Comparison of ENCODE assay signal across 9 cellular contexts in the genomic region with DNA sequence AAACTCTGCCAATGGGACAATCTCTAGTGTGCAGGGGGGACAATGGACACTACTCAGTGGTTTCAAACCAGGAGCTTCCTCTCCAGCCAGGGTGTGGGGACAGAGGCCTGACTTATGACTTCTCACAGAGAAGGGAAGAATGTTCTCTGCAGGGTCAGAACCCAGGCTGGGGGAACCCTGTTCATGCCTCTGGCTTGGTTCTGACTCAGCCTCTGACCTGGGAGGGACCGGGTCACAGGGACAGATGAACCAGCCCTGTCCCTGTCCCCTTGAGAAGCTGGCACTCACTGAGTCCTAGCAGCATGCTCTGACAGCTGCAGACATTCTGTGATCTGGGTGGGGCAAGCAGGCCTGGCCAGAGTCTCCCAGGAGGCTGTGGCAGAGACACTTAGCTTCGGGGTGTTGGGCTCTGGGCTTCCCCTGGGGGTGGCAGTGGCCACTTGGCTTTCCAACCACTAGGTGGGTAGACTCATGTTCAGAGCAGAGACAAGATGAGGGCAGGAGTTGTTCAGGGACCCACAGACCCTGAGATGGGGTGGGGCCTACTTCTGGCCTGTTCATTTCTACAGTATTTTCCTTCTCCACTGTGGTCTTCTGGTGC. TPM values are rescaled to one million over a fixed set of nuclear protein-coding genes. Genes with fewer than 3 reads are reported as not detected.
DNase-seq lines count a peak whose midpoint lies in the region; ATAC-seq, FAIRE-seq and TF ChIP-seq lines count a peak whose summit lies in the region.
"Had no signal": no experiment of that assay in that cellular context is flagged by ENCODE, and none has a peak within 500 bp of the region (broad histone marks: within the 10 kb centered on the region; RNA-seq: fewer than 3 reads in every experiment).

No MANE protein-coding gene starts in this region.

- no peak for FAIRE-seq in A549 (lab: Jason Lieb, UNC)

- TF ChIP-seq RAD21 in A549 (conservative IDR thresholded peaks at IDR 0.05 in 1 of 2, IDR thresholded peaks at IDR 0.05 in 1 of 2), result no peak

- H3K9me3 ChIP-seq in A549, result no peaks in the 10 kb centered on the region
- H3K9me3 ChIP-seq in naive thymus-derived CD4-positive, alpha-beta T cell (ENCODE audit: control insufficient read depth in 2 of 3, low read length in 3 of 3), result no peaks in the 10 kb centered on the region

- H3K4me3 ChIP-seq in A549, result no peak overlapping the region
- no peak overlapping the region for H3K4me3 ChIP-seq in naive thymus-derived CD4-positive, alpha-beta T cell (ENCODE audit: low read length)

- H3K4me1 Mint-ChIP-seq in naive thymus-derived CD4-positive, alpha-beta T cell, result peaks cover 10 to 58% (median 11%) of the 10 kb centered on the region in 7 donors

- H3K27ac ChIP-seq in A549, result peak overlapping the region; percentile 52 to 68
- no peak overlapping the region for H3K27ac ChIP-seq in naive thymus-derived CD4-positive, alpha-beta T cell (ENCODE audit: low read depth, low read length)

- no peaks in the 10 kb centered on the region for H3K36me3 Mint-ChIP-seq in naive thymus-derived CD4-positive, alpha-beta T cell

- no peaks in the 10 kb centered on the region for H3K27me3 ChIP-seq in naive thymus-derived CD4-positive, alpha-beta T cell (ENCODE audit: control insufficient read depth in 2 of 2, insufficient read depth in 2 of 2, low read length in 2 of 2)

- TF ChIP-seq POLR2A in A549 (IDR thresholded peaks at IDR 0.05; ENCODE audit: low read length), result no peak

- H3K27ac Mint-ChIP-seq in naive thymus-derived CD4-positive, alpha-beta T cell, result peak overlapping the region in 6 of 9 donors; percentile 7 to 78 (median 38)

- TF ChIP-seq CTCF in A549 (IDR thresholded peaks at IDR 0.05), result no peak

- intact Hi-C loops in naive thymus-derived CD4-positive, alpha-beta T cell (cut with micrococcal nuclease), result no loop called here

- DNase-seq in A549 (ENCODE audit: low read depth in 1 of 2, low spot score in 1 of 2) (no peak), islet precursor cell (no peak)
- no peak for DNase-seq in naive thymus-derived CD4-positive, alpha-beta T cell
- no peak for DNase-seq in effector CD4-positive, alpha-beta T cell
- DNase-seq: occipital lobe had no signal

- H3K4me1 ChIP-seq in A549, result peaks cover 64% of the 10 kb centered on the region
- H3K4me1 ChIP-seq in naive thymus-derived CD4-positive, alpha-beta T cell (ENCODE audit: control insufficient read depth in 2 of 2, insufficient read depth in 2 of 2, low read length in 2 of 2), result no peaks in the 10 kb centered on the region

- H3K9me3 Mint-ChIP-seq in naive thymus-derived CD4-positive, alpha-beta T cell, result no peaks in the 10 kb centered on the region

- POLR2A ChIA-PET in A549 (lab: Yijun Ruan, JAX), result no interaction called here
- POLR2A ChIA-PET in naive thymus-derived CD4-positive, alpha-beta T cell (lab: Charles Lee), result no interaction called here

- WGBS in A549 (ENCODE audit: missing lambda C conversion rate), result 14% methylated on average over 1 of the region's 2 CpGs

- H3K27me3 Mint-ChIP-seq in naive thymus-derived CD4-positive, alpha-beta T cell, result peaks cover 0 to 2% (median 0%) of the 10 kb centered on the region in 5 donors

- H3K4me3 Mint-ChIP-seq in naive thymus-derived CD4-positive, alpha-beta T cell, result peak overlapping the region in 1 of 10 donors; percentile 62

- TF ChIP-seq EP300 in A549 (IDR thresholded peaks at IDR 0.05), result no peak

- CTCF ChIA-PET in A549 (lab: Yijun Ruan, JAX), result interaction anchor here (0.9 to 1.8 kb wide), 5 partner anchors 8 to 42 kb away, joined by 3 to 7 read pairs (median 4); no protein-coding TSS in a partner anchor
- CTCF ChIA-PET in naive thymus-derived CD4-positive, alpha-beta T cell (lab: Charles Lee), result no interaction called here

- H3K4me2 ChIP-seq in A549, result peak overlapping the region; percentile 46

- ATAC-seq in A549, result peak; percentile 49 to 74; a peak in 5 of 6 replicates
- ATAC-seq in HG03432 (IDR thresholded peaks at IDR 0.05; ENCODE audit: unreplicated experiment), result peak; percentile 66
- ATAC-seq in esophagus mucosa, result peak; percentile 63
- ATAC-seq in naive thymus-derived CD4-positive, alpha-beta T cell, result peak; percentile 54
- no peak for ATAC-seq in HG02970 (IDR thresholded peaks at IDR 0.05; ENCODE audit: low FRiP score, unreplicated experiment)
- no peak for ATAC-seq in GM18502 (IDR thresholded peaks at IDR 0.05; ENCODE audit: poor library complexity, unreplicated experiment)

- no peaks in the 10 kb centered on the region for H3K36me3 ChIP-seq in naive thymus-derived CD4-positive, alpha-beta T cell (ENCODE audit: control insufficient read depth in 2 of 3, insufficient read depth in 3 of 3, low read length in 3 of 3)

TF ChIP-seq in A549, 52 proteins besides CTCF, POLR2A, EP300 and RAD21:
- no peak for TF ChIP-seq GATA3 (IDR thresholded peaks at IDR 0.05; ENCODE audit: borderline replicate concordance)
- TF ChIP-seq FOSL2 (IDR thresholded peaks at IDR 0.05), result no peak
- no peak for TF ChIP-seq FOSL2 (CRISPR knock-in tag; IDR thresholded peaks at IDR 0.05)
- TF ChIP-seq, protein P1, sequence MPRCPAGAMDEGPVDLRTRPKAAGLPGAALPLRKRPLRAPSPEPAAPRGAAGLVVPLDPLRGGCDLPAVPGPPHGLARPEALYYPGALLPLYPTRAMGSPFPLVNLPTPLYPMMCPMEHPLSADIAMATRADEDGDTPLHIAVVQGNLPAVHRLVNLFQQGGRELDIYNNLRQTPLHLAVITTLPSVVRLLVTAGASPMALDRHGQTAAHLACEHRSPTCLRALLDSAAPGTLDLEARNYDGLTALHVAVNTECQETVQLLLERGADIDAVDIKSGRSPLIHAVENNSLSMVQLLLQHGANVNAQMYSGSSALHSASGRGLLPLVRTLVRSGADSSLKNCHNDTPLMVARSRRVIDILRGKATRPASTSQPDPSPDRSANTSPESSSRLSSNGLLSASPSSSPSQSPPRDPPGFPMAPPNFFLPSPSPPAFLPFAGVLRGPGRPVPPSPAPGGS (IDR thresholded peaks at IDR 0.05), result no peak

RNA-seq across cellular contexts. Expression of a gene that starts 13.6 kb away (rescaled TPM):
- 89.0 and 89.6 TPM in 2 replicates for polyA plus RNA-seq in A549 (2011; rRNA removed)
- 159 and 209 TPM in 2 replicates for polyA plus RNA-seq in A549 (2012; cell fraction: cytosol; rRNA removed)
- polyA plus RNA-seq in A549 (2012; cell fraction: nucleus; rRNA removed), result 211 and 234 TPM in 2 replicates
- polyA plus RNA-seq in A549 (2017; fragmentation: RNase III; extraction: RNeasy Plus Mini Kit Qiagen cat#74134 plus additional on column Dnase treatment), result 49.3 to 60.2 TPM (median 54.4 TPM) in 3 replicates
- polyA minus RNA-seq in A549 (2011; rRNA and poly(A)+ RNA removed), result 132 and 156 TPM in 2 replicates
- 3.4 TPM for total RNA-seq in esophagus mucosa
- total RNA-seq in naive thymus-derived CD4-positive, alpha-beta T cell, result 1 to 10 TPM; 1.2 to 7.2 (median 1.9) TPM
- 1 to 10 TPM; 2.1 to 3.5 TPM for polyA plus RNA-seq in naive thymus-derived CD4-positive, alpha-beta T cell

RNA-seq across cellular contexts. Expression of a gene that starts 48.2 kb away (rescaled TPM):
- polyA plus RNA-seq in A549 (2011; rRNA removed) (0.16 and 0.24 TPM in 2 replicates), A549 (2017; fragmentation: RNase III; extraction: RNeasy Plus Mini Kit Qiagen cat#74134 plus additional on column Dnase treatment) (0.09 to 0.21 TPM (median 0.15 TPM) in 3 replicates)
- polyA plus RNA-seq in A549 (2012; cell fraction: cytosol; rRNA removed), result 0.17 and 0.21 TPM in 2 replicates
- polyA plus RNA-seq in A549 (2012; cell fraction: nucleus; rRNA removed), result 0.06 and 0.16 TPM in 2 replicates
- 0.12 and 0.19 TPM in 2 replicates for polyA minus RNA-seq in A549 (2011; rRNA and poly(A)+ RNA removed)
- 1.2 TPM for total RNA-seq in esophagus mucosa
- under 1 TPM in 1 of 5 experiments, not detected in 4; 0.44 TPM for total RNA-seq in naive thymus-derived CD4-positive, alpha-beta T cell
- under 1 TPM in 1 of 2 donors, not detected in 1; 0.47 TPM for polyA plus RNA-seq in naive thymus-derived CD4-positive, alpha-beta T cell

Comparison
In these comparisons a context has a peak if more than half of its experiments do, and no peak if none do; other contexts are left out.
1. ATAC-seq: peak in A549 (2 of 2), HG03432 (single experiment), esophagus mucosa (single experiment) and naive thymus-derived CD4-positive, alpha-beta T cell (single experiment); none in HG02970 (single experiment) and GM18502 (single experiment).